In genomic region chr10:78139336-78139735, GRCh38 we compare ENCODE assay signal across 1 cellular context.
TF ChIP-seq lines count a peak whose summit lies in the region.

No MANE protein-coding gene starts in this region.

TF ChIP-seq in GM23338, 12 proteins besides CTCF, POLR2A, EP300 and RAD21:
- TF ChIP-seq, protein P1, sequence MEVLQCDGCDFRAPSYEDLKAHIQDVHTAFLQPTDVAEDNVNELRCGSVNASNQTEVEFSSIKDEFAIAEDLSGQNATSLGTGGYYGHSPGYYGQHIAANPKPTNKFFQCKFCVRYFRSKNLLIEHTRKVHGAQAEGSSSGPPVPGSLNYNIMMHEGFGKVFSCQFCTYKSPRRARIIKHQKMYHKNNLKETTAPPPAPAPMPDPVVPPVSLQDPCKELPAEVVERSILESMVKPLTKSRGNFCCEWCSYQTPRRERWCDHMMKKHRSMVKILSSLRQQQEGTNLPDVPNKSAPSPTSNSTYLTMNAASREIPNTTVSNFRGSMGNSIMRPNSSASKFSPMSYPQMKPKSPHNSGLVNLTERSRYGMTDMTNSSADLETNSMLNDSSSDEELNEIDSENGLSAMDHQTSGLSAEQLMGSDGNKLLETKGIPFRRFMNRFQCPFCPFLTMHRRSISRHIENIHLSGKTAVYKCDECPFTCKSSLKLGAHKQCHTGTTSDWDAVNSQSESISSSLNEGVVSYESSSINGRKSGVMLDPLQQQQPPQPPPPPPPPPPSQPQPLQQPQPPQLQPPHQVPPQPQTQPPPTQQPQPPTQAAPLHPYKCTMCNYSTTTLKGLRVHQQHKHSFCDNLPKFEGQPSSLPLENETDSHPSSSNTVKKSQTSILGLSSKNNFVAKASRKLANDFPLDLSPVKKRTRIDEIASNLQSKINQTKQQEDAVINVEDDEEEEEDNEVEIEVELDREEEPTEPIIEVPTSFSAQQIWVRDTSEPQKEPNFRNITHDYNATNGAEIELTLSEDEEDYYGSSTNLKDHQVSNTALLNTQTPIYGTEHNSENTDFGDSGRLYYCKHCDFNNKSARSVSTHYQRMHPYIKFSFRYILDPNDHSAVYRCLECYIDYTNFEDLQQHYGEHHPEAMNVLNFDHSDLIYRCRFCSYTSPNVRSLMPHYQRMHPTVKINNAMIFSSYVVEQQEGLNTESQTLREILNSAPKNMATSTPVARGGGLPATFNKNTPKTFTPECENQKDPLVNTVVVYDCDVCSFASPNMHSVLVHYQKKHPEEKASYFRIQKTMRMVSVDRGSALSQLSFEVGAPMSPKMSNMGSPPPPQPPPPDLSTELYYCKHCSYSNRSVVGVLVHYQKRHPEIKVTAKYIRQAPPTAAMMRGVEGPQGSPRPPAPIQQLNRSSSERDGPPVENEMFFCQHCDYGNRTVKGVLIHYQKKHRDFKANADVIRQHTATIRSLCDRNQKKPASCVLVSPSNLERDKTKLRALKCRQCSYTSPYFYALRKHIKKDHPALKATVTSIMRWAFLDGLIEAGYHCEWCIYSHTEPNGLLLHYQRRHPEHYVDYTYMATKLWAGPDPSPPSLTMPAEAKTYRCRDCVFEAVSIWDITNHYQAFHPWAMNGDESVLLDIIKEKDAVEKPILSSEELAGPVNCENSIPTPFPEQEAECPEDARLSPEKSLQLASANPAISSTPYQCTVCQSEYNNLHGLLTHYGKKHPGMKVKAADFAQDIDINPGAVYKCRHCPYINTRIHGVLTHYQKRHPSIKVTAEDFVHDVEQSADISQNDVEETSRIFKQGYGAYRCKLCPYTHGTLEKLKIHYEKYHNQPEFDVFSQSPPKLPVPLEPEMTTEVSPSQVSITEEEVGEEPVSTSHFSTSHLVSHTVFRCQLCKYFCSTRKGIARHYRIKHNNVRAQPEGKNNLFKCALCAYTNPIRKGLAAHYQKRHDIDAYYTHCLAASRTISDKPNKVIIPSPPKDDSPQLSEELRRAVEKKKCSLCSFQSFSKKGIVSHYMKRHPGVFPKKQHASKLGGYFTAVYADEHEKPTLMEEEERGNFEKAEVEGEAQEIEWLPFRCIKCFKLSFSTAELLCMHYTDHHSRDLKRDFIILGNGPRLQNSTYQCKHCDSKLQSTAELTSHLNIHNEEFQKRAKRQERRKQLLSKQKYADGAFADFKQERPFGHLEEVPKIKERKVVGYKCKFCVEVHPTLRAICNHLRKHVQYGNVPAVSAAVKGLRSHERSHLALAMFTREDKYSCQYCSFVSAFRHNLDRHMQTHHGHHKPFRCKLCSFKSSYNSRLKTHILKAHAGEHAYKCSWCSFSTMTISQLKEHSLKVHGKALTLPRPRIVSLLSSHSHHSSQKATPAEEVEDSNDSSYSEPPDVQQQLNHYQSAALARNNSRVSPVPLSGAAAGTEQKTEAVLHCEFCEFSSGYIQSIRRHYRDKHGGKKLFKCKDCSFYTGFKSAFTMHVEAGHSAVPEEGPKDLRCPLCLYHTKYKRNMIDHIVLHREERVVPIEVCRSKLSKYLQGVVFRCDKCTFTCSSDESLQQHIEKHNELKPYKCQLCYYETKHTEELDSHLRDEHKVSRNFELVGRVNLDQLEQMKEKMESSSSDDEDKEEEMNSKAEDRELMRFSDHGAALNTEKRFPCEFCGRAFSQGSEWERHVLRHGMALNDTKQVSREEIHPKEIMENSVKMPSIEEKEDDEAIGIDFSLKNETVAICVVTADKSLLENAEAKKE (CRISPR knock-in tag; IDR thresholded peaks at IDR 0.05) = no peak
- TF ChIP-seq ZNF114 (CRISPR knock-in tag; IDR thresholded peaks at IDR 0.05) (no peak), REST (IDR thresholded peaks at IDR 0.05; ENCODE audit: unreplicated experiment) (no peak), POLR2AphosphoS5 (IDR thresholded peaks at IDR 0.05; ENCODE audit: low read depth) (no peak), NANOG (IDR thresholded peaks at IDR 0.05; ENCODE audit: borderline replicate concordance) (no peak), ETS1 (IDR thresholded peaks at IDR 0.05) (no peak), EZH2 (IDR thresholded peaks at IDR 0.05; ENCODE audit: low read depth, unreplicated experiment) (no peak), ZNF331 (CRISPR knock-in tag; IDR thresholded peaks at IDR 0.05; ENCODE audit: low read depth) (no peak), JUNB (IDR thresholded peaks at IDR 0.05; ENCODE audit: unreplicated experiment) (no peak), STAT1 (IDR thresholded peaks at IDR 0.05; ENCODE audit: unreplicated experiment) (no peak), EZH2phosphoT487 (IDR thresholded peaks at IDR 0.05; ENCODE audit: unreplicated experiment) (no peak), CREB1 (CRISPR knock-in tag; IDR thresholded peaks at IDR 0.05; ENCODE audit: low read depth) (no peak)
